In the genomic region with DNA sequence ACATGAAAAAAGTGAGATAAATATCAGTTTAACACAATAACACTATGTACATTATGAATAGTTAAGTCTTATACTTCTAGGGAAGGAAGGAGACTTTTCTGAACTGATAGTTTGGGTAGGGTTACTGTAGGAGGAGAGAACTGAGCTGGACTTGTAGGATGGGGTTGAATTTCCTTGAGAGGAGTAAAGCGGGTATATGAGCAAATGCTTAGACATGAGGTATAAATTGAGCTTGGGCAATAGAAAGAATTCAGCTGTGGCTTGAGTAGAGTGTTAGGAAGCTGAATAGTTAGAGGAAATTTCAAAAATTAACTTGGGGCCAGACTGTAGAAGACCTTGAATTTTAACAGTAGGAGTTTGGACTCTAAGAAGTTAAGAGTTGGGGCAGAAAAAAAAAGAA, we compare ENCODE assay signal across 21 cellular contexts. TPM values are rescaled to one million over a fixed set of nuclear protein-coding genes. Genes with fewer than 3 reads are reported as not detected.
A peak's percentile ranks its signal among the peaks of the same experiment; 100 is the strongest.
DNase-seq lines count a peak whose midpoint lies in the region; ATAC-seq and TF ChIP-seq lines count a peak whose summit lies in the region.
"Had no signal": no experiment of that assay in that cellular context is flagged by ENCODE, and none has a peak within 500 bp of the region (broad histone marks: within the 10 kb centered on the region; RNA-seq: fewer than 3 reads in every experiment).

No MANE protein-coding gene starts in this region.

- no peak overlapping the region for H3K9ac ChIP-seq in SK-N-MC (ENCODE audit: insufficient read length)
- H3K9ac ChIP-seq: BLaER1 treated with 17β-estradiol and CSF1 and Interleukin-3, amounts not matched to agents 10 nM and 100 nM; KMS-11 had no signal

- no peak for TF ChIP-seq CTCF in testis (IDR thresholded peaks at IDR 0.05)

- H3K36me3 ChIP-seq in SK-N-MC (ENCODE audit: insufficient read depth, low read length) (no peaks in the 10 kb centered on the region; the same call in 1 of the 2 replicates), testis (ENCODE audit: low read depth, missing control alignments) (no peaks in the 10 kb centered on the region)

- H3K9me3 ChIP-seq in SK-N-MC (ENCODE audit: low read depth, low read length), result no peaks in the 10 kb centered on the region
- no peaks in the 10 kb centered on the region for H3K9me3 ChIP-seq in testis

- H3K27ac Mint-ChIP-seq in activated naive CD4-positive, alpha-beta T cell treated with anti-CD3 and anti-CD28 coated beads, Interleukin-2, amount 50 U/mL, for 24 hours, result peak overlapping the region; percentile 57
- H3K27ac Mint-ChIP-seq in activated naive CD4-positive, alpha-beta T cell treated with anti-CD3 and anti-CD28 coated beads, Interleukin-2, amount 50 U/mL, for 72 hours, result no peak overlapping the region

- H3K27me3 Mint-ChIP-seq in activated naive CD4-positive, alpha-beta T cell treated with anti-CD3 and anti-CD28 coated beads, Interleukin-2, amount 50 U/mL, for 24 hours, result no peaks in the 10 kb centered on the region

- intact Hi-C loops in testis (cut with DNase I; ENCODE audit: low total_unique reads), result no loop called here

- H3K27me3 ChIP-seq in testis, result no peaks in the 10 kb centered on the region
- H3K27me3 ChIP-seq: BLaER1 treated with 17β-estradiol and CSF1 and Interleukin-3, amounts not matched to agents 10 nM and 100 nM had no signal

- TF ChIP-seq POLR2A in testis (IDR thresholded peaks at IDR 0.05), result no peak

- 84 to 91% methylated on average over 1 of the region's 1 CpG for WGBS in testis, 2 donors

- H3K4me1 Mint-ChIP-seq in activated naive CD4-positive, alpha-beta T cell treated with anti-CD3 and anti-CD28 coated beads, Interleukin-2, amount 50 U/mL, for 24 hours, result peaks cover 51% of the 10 kb centered on the region

- no peak for DNase-seq in activated naive CD4-positive, alpha-beta T cell treated with anti-CD3 and anti-CD28 coated beads, Interleukin-2, amount 50 U/mL, for 72 hours (ENCODE audit: low spot score in 2 of 2)
- DNase-seq in SK-N-MC (ENCODE audit: low read depth, low spot score), result no peak
- DNase-seq in fibroblast of gingiva (ENCODE audit: low read depth), result peak; percentile 42
- DNase-seq in renal cortical epithelial cell (ENCODE audit: low read depth), result peak; percentile 36
- DNase-seq in CD1c-positive myeloid dendritic cell (ENCODE audit: extremely low spot score), result no peak
- no peak for DNase-seq in testis
- DNase-seq: DND-41, GDM1, NCI-H1048, NCI-H1436 treated with DMSO at 0.1 percent for 48 hours, NCI-H2029 treated with DMSO at 0.1 percent for 48 hours, NCI-H2171 treated with DMSO at 0.1 percent for 48 hours, NCI-H748 treated with DMSO at 0.1 percent for 48 hours had no signal

- peaks cover 18% of the 10 kb centered on the region for H3K36me3 Mint-ChIP-seq in activated naive CD4-positive, alpha-beta T cell treated with anti-CD3 and anti-CD28 coated beads, Interleukin-2, amount 50 U/mL, for 24 hours
- peaks cover 6 to 39% of the 10 kb centered on the region in 2 donors for H3K36me3 Mint-ChIP-seq in activated naive CD4-positive, alpha-beta T cell treated with anti-CD3 and anti-CD28 coated beads, Interleukin-2, amount 50 U/mL, for 72 hours

- ATAC-seq in activated naive CD4-positive, alpha-beta T cell treated with anti-CD3 and anti-CD28 coated beads, Interleukin-2, amount 50 U/mL, for 72 hours, result no peak
- ATAC-seq in HG03045 (IDR thresholded peaks at IDR 0.05; ENCODE audit: unreplicated experiment), result no peak
- ATAC-seq: HepG2 had no signal

- H3K27ac ChIP-seq in SK-N-MC (peak overlapping the region; percentile 59), testis (no peak overlapping the region)
- H3K27ac ChIP-seq: 22Rv1; BLaER1 treated with 17β-estradiol and CSF1 and Interleukin-3, amounts not matched to agents 10 nM and 100 nM; KMS-11; RWPE1 had no signal

- peaks cover 6% of the 10 kb centered on the region for H3K9me3 Mint-ChIP-seq in activated naive CD4-positive, alpha-beta T cell treated with anti-CD3 and anti-CD28 coated beads, Interleukin-2, amount 50 U/mL, for 24 hours
- H3K9me3 Mint-ChIP-seq in activated naive CD4-positive, alpha-beta T cell treated with anti-CD3 and anti-CD28 coated beads, Interleukin-2, amount 50 U/mL, for 72 hours, result peaks cover 8 to 9% of the 10 kb centered on the region in 2 donors

- H3K4me3 ChIP-seq in SK-N-MC (no peak overlapping the region), testis (no peak overlapping the region)
- H3K4me3 ChIP-seq: BLaER1 treated with 17β-estradiol and CSF1 and Interleukin-3, amounts not matched to agents 10 nM and 100 nM; GM12878 had no signal

- H3K4me3 Mint-ChIP-seq in activated naive CD4-positive, alpha-beta T cell treated with anti-CD3 and anti-CD28 coated beads, Interleukin-2, amount 50 U/mL, for 24 hours, result no peak overlapping the region

- H3K4me1 ChIP-seq in testis, result no peaks in the 10 kb centered on the region

RNA-seq across cellular contexts. Expression of gene LCLAT1, which starts 45.1 kb away (rescaled TPM):
- 10 to 100 TPM in 1 of 2 donors, 1 to 10 TPM in 1; 8.1 to 24.1 TPM for total RNA-seq in activated naive CD4-positive, alpha-beta T cell treated with anti-CD3 and anti-CD28 coated beads, Interleukin-2, amount 50 U/mL, for 72 hours
- total RNA-seq in renal cortical epithelial cell (18.9 and 25.4 TPM in 2 replicates), testis (10 to 100 TPM; 34.9 to 39.4 TPM)
- 11.1 TPM for polyA plus RNA-seq in testis (ENCODE audit: insufficient read depth, low read depth, low replicate concordance)

Comparison
In these comparisons a context has a peak if more than half of its experiments do, and no peak if none do; other contexts are left out.
1. DNase-seq: peak in fibroblast of gingiva (single experiment) and renal cortical epithelial cell (single experiment); none in activated naive CD4-positive, alpha-beta T cell treated with anti-CD3 and anti-CD28 coated beads, Interleukin-2, amount 50 U/mL, for 72 hours (0 of 2), SK-N-MC (single experiment), CD1c-positive myeloid dendritic cell (single experiment) and testis (single experiment).